10 cellular contexts compared by ENCODE assay signal in the genomic region with DNA sequence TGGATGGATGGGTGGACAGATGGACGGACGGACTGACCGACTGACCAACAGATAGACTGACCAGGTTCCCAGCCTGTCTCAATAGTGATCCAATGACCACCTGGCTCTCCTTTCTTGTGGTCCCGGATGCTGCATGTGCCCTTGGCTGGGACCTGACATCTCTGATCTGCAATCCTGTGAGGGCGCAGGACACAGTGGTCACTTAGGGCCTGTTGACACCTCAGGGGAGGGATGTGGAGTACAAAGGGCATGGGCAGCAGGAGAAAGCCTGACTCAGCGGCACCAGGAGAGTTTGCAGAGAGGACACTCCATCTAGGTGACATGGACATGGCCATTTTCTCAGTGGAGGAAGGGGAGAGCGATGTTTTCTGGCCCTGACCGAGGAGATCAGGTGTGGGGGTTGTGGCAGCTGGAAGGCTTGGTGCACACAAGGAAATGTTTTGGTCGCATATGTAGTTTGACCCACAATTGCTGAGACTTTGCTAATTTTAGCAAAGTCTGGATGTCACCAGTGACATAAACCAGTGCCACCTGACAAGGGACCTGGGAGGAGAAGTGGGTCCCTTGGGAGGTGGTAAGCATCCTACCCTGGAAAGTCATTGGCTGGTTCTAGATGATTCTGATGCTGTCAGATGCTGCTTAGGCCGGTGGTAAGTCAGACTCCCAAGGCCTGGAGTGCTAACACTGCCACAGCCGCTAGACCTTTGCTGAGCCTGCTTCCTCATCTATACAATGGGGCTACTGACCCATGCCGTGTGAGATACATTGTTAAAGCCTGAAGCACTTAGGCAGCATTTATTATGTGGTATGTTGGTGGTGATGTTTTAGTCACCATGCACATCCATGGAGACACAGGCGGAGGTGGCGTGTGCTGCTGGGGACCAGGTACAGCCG. TPM values are rescaled to one million over a fixed set of nuclear protein-coding genes. Genes with fewer than 3 reads are reported as not detected.
DNase-seq lines count a peak whose midpoint lies in the region; TF ChIP-seq lines count a peak whose summit lies in the region.
"Had no signal": no experiment of that assay in that cellular context is flagged by ENCODE, and none has a peak within 500 bp of the region (broad histone marks: within the 10 kb centered on the region; RNA-seq: fewer than 3 reads in every experiment).

No MANE protein-coding gene starts in this region.

- no peaks in the 10 kb centered on the region for H3K9me2 ChIP-seq in OCI-LY7 (ENCODE audit: insufficient read depth, low read length)

- H3K27me3 ChIP-seq in dorsolateral prefrontal cortex (no peaks in the 10 kb centered on the region), sigmoid colon (no peaks in the 10 kb centered on the region), mesenchymal stem cell (ENCODE audit: control insufficient read depth in 1 of 2, insufficient read depth in 1 of 2, low read length in 2 of 2) (no peaks in the 10 kb centered on the region)
- H3K27me3 ChIP-seq: heart left ventricle had no signal

- H3K36me3 ChIP-seq in OCI-LY7 (ENCODE audit: insufficient read depth, low read length) = no peaks in the 10 kb centered on the region
- H3K36me3 ChIP-seq in sigmoid colon = peaks cover 0 to 4% (median 0%) of the 10 kb centered on the region in 4 donors
- peaks cover 4 to 82% of the 10 kb centered on the region in 2 experiments for H3K36me3 ChIP-seq in mesenchymal stem cell (ENCODE audit: control insufficient read depth in 1 of 2, insufficient read depth in 2 of 2, low read depth in 1 of 2, low read length in 2 of 2)

- H3K79me1 ChIP-seq in mesenchymal stem cell (replicated peaks; ENCODE audit: low read length, poor library complexity, severe bottlenecking) = peaks cover 29% of the 10 kb centered on the region

- no peak overlapping the region for H3K23ac ChIP-seq in mesenchymal stem cell (ENCODE audit: low read length in 2 of 2)

- POLR2A ChIA-PET in OCI-LY7 (lab: Charles Lee) = interaction anchor here (0.6 to 1.8 kb wide), 4 partner anchors 11 to 64 kb away, joined by 3 to 9 read pairs (median 4); no protein-coding TSS in a partner anchor

- H2AK5ac ChIP-seq in mesenchymal stem cell (ENCODE audit: low read length, severe bottlenecking) = no peak overlapping the region

- no peak for TF ChIP-seq POLR2A in sigmoid colon (IDR thresholded peaks at IDR 0.05)

- H4K20me1 ChIP-seq in OCI-LY7 (ENCODE audit: insufficient read depth, low read length) = no peaks in the 10 kb centered on the region

- H2BK12ac ChIP-seq in mesenchymal stem cell (ENCODE audit: low read length in 2 of 2) = peak overlapping the region in 1 of 2 experiments; percentile 29

- H3K9ac ChIP-seq in mesenchymal stem cell (ENCODE audit: low read length) = no peak overlapping the region

- no peak overlapping the region for H3K4me3 Mint-ChIP-seq in activated CD4-positive, alpha-beta T cell treated with anti-CD3 and anti-CD28 coated beads, Interleukin-2, amount 10 ng/mL, durations not matched to agents 24 days and 14 days
- H3K4me3 Mint-ChIP-seq: dendritic cell treated with granulocyte-macrophage colony-stimulating factor and Interleukin-4, amounts not matched to agents 40 ng/mL and 50 ng/mL, for 4 days had no signal

- CTCF ChIA-PET in OCI-LY7 (lab: Charles Lee; ENCODE audit: unreplicated experiment) = interaction anchor here (1.2 to 2.0 kb wide), 3 partner anchors 55 to 59 kb away, joined by 3 to 9 read pairs (median 8); no protein-coding TSS in a partner anchor

- intact Hi-C loops in activated CD4-positive, alpha-beta T cell treated with anti-CD3 and anti-CD28 coated beads, Interleukin-2, amount 10 ng/mL, durations not matched to agents 24 days and 14 days (cut with micrococcal nuclease) = no loop called here
- intact Hi-C loops in OCI-LY7 (cut with micrococcal nuclease; ENCODE audit: unreplicated experiment) (loop anchor here (10.0 kb wide), 1 partner anchor 331 kb away; no protein-coding TSS in a partner anchor), dorsolateral prefrontal cortex (cut with DNase I) (loop anchor here in 1 of 2 donors (2.0 to 10.0 kb wide), 2 partner anchors 51 to 521 kb away; partner anchors contain the start of genes CD82 and EXT2), sigmoid colon (cut with DNase I) (loop anchor here (10.0 kb wide), 1 partner anchor 521 kb away; the partner anchor contains the start of gene EXT2)

- WGBS in sigmoid colon, 2 donors = 91 to 92% methylated on average over 15 of the region's 15 CpGs
- 84% methylated on average over 15 of the region's 15 CpGs for WGBS in mesenchymal stem cell

- peaks cover 69% of the 10 kb centered on the region for H3K36me3 Mint-ChIP-seq in activated CD4-positive, alpha-beta T cell treated with anti-CD3 and anti-CD28 coated beads, Interleukin-2, amount 10 ng/mL, durations not matched to agents 24 days and 14 days (ENCODE audit: low read depth)

- no peak overlapping the region for H4K91ac ChIP-seq in mesenchymal stem cell (ENCODE audit: low read length)

- H3K4me3 ChIP-seq in OCI-LY7 (ENCODE audit: low read depth, low read length, poor library complexity, severe bottlenecking) (no peak overlapping the region), dorsolateral prefrontal cortex (no peak overlapping the region), sigmoid colon (no peak overlapping the region), mesenchymal stem cell (ENCODE audit: insufficient read depth in 1 of 2, low read depth in 1 of 2, low read length in 2 of 2) (no peak overlapping the region)
- H3K4me3 ChIP-seq: heart left ventricle had no signal

- H3K9me3 ChIP-seq in OCI-LY7 (ENCODE audit: low read length) (no peaks in the 10 kb centered on the region), sigmoid colon (no peaks in the 10 kb centered on the region), mesenchymal stem cell (ENCODE audit: control insufficient read depth, low read length) (no peaks in the 10 kb centered on the region)
- H3K9me3 ChIP-seq: heart left ventricle had no signal

- no peaks in the 10 kb centered on the region for H3K9me3 Mint-ChIP-seq in activated CD4-positive, alpha-beta T cell treated with anti-CD3 and anti-CD28 coated beads, Interleukin-2, amount 10 ng/mL, durations not matched to agents 24 days and 14 days
- H3K9me3 Mint-ChIP-seq: dendritic cell treated with granulocyte-macrophage colony-stimulating factor and Interleukin-4, amounts not matched to agents 40 ng/mL and 50 ng/mL, for 4 days had no signal

- H3K4me2 ChIP-seq in OCI-LY7 (ENCODE audit: low read length) (no peak overlapping the region), mesenchymal stem cell (ENCODE audit: low read length, poor library complexity, severe bottlenecking) (no peak overlapping the region)

- TF ChIP-seq CTCF in OCI-LY7 (conservative IDR thresholded peaks at IDR 0.05; ENCODE audit: low read length) (no peak), dorsolateral prefrontal cortex (IDR thresholded peaks at IDR 0.05 in 54 of 56, conservative IDR thresholded peaks at IDR 0.05 in 2 of 56; ENCODE audit: low read depth in 1 of 56, partially characterized antibody in 56 of 56) (no peak), sigmoid colon (IDR thresholded peaks at IDR 0.05) (no peak)

- H3K18ac ChIP-seq in mesenchymal stem cell (ENCODE audit: low read depth in 1 of 2, low read length in 2 of 2) = no peak overlapping the region

- no peak overlapping the region for H2AFZ ChIP-seq in OCI-LY7 (ENCODE audit: low read length)
- H2AFZ ChIP-seq in mesenchymal stem cell (ENCODE audit: low read depth, low read length) = no peak overlapping the region

- no peaks in the 10 kb centered on the region for H3K27me3 Mint-ChIP-seq in activated CD4-positive, alpha-beta T cell treated with anti-CD3 and anti-CD28 coated beads, Interleukin-2, amount 10 ng/mL, durations not matched to agents 24 days and 14 days

- no peak overlapping the region for H2BK120ac ChIP-seq in mesenchymal stem cell (ENCODE audit: low read depth, low read length)

- peak overlapping the region; percentile 48 for H3K27ac Mint-ChIP-seq in activated CD4-positive, alpha-beta T cell treated with anti-CD3 and anti-CD28 coated beads, Interleukin-2, amount 10 ng/mL, durations not matched to agents 24 days and 14 days
- H3K27ac Mint-ChIP-seq: dendritic cell treated with granulocyte-macrophage colony-stimulating factor and Interleukin-4, amounts not matched to agents 40 ng/mL and 50 ng/mL, for 4 days had no signal

- H3K4ac ChIP-seq in mesenchymal stem cell (ENCODE audit: low read depth in 1 of 2, low read length in 2 of 2) = no peak overlapping the region

- peaks cover 24% of the 10 kb centered on the region for H3K4me1 ChIP-seq in OCI-LY7 (ENCODE audit: insufficient read depth, low read length, poor library complexity, severe bottlenecking)
- H3K4me1 ChIP-seq in sigmoid colon = peaks cover 0 to 14% (median 9%) of the 10 kb centered on the region in 4 donors
- H3K4me1 ChIP-seq in mesenchymal stem cell (ENCODE audit: control insufficient read depth, insufficient read depth, low read depth, low read length) = peaks cover 17% of the 10 kb centered on the region

- H3K4me1 Mint-ChIP-seq in activated CD4-positive, alpha-beta T cell treated with anti-CD3 and anti-CD28 coated beads, Interleukin-2, amount 10 ng/mL, durations not matched to agents 24 days and 14 days = peaks cover 43% of the 10 kb centered on the region

- H3K27ac ChIP-seq in OCI-LY7 (ENCODE audit: low read depth, low read length, poor library complexity, severe bottlenecking) = no peak overlapping the region
- peak overlapping the region in 30 of 59 donors; percentile 2 to 91 (median 44) for H3K27ac ChIP-seq in dorsolateral prefrontal cortex
- no peak overlapping the region for H3K27ac ChIP-seq in sigmoid colon
- no peak overlapping the region for H3K27ac ChIP-seq in mesenchymal stem cell (ENCODE audit: low read length, poor library complexity, severe bottlenecking)
- H3K27ac ChIP-seq: heart left ventricle had no signal

- no peak overlapping the region for H4K8ac ChIP-seq in mesenchymal stem cell (ENCODE audit: low read length)

- DNase-seq in activated CD4-positive, alpha-beta T cell treated with anti-CD3 and anti-CD28 coated beads, Interleukin-2, amount 10 ng/mL, durations not matched to agents 24 days and 14 days = no peak
- DNase-seq in activated CD4-positive, alpha-beta T cell treated with anti-CD3 and anti-CD28 coated beads for 1 hour = no peak
- DNase-seq in OCI-LY7 (ENCODE audit: low spot score) (peak; percentile 30), dorsolateral prefrontal cortex (peak in 1 of 10 donors; percentile 21), sigmoid colon (peak; percentile 55), mesenchymal stem cell (no peak), NCI-H1105 (lab: John Stamatoyannopoulos, UW) (no peak), NCI-H2227 (lab: John Stamatoyannopoulos, UW; ENCODE audit: unreplicated experiment) (no peak)

- no peak overlapping the region for H2BK5ac ChIP-seq in mesenchymal stem cell (ENCODE audit: low read depth, low read length, poor library complexity, severe bottlenecking)

- no TSS peak for BruUV-seq in OCI-LY7 (replicated peaks; lab: Mats Ljungman, UMichigan)

- no peaks in the 10 kb centered on the region for H3K79me2 ChIP-seq in OCI-LY7 (ENCODE audit: insufficient read depth, low read depth, low read length)

- no peak for TF ChIP-seq EP300 in sigmoid colon (IDR thresholded peaks at IDR 0.05)

- no peak overlapping the region for H3K14ac ChIP-seq in mesenchymal stem cell (ENCODE audit: low read length in 2 of 2)

- H2BK15ac ChIP-seq in mesenchymal stem cell (ENCODE audit: low read depth, poor library complexity, severe bottlenecking) = no peak overlapping the region

RNA-seq across cellular contexts. Expression of gene CD82, which starts 50.7 kb away (rescaled TPM):
- total RNA-seq in activated CD4-positive, alpha-beta T cell treated with anti-CD3 and anti-CD28 coated beads, Interleukin-2, amount 10 ng/mL, durations not matched to agents 24 days and 14 days = 448 and 469 TPM in 2 replicates
- total RNA-seq in OCI-LY7 (2014; rRNA removed; shearing (Covaris generic)) = 1.2 and 1.8 TPM in 2 replicates
- total RNA-seq in OCI-LY7 (2022) (3.4 and 6.4 TPM in 2 replicates), dorsolateral prefrontal cortex (100 to 1,000 TPM in 11 of 120 experiments, 10 to 100 TPM in 109; 22.6 to 179 (median 59.4) TPM), sigmoid colon (10 to 100 TPM in 3 of 4 donors, 1 to 10 TPM in 1; 8.7 to 23.3 (median 16.8) TPM)
- polyA plus RNA-seq in sigmoid colon = 10 to 100 TPM in 1 of 3 donors, 1 to 10 TPM in 2; 4.2 to 67.4 (median 6.0) TPM
- polyA plus RNA-seq in mesenchymal stem cell (2013, experiment 1 of 2) = 196 TPM
- polyA plus RNA-seq in mesenchymal stem cell (2013, experiment 2 of 2) = 194 TPM

Comparison
In these comparisons a context has a peak if more than half of its experiments do, and no peak if none do; other contexts are left out.
1. DNase-seq: peak in OCI-LY7 (single experiment) and sigmoid colon (single experiment); none in activated CD4-positive, alpha-beta T cell treated with anti-CD3 and anti-CD28 coated beads, Interleukin-2, amount 10 ng/mL, durations not matched to agents 24 days and 14 days (single experiment), activated CD4-positive, alpha-beta T cell treated with anti-CD3 and anti-CD28 coated beads for 1 hour (single experiment), mesenchymal stem cell (single experiment), NCI-H1105 (single experiment) and NCI-H2227 (single experiment).
2. H3K27ac ChIP-seq: peak in dorsolateral prefrontal cortex (30 of 59); none in OCI-LY7 (single experiment), sigmoid colon (0 of 4) and mesenchymal stem cell (single experiment).